8 cellular contexts compared by ENCODE assay signal in genomic region chr4:6916587-6917444, GRCh38. TPM values are rescaled to one million over a fixed set of nuclear protein-coding genes. Genes with fewer than 3 reads are reported as not detected.
DNase-seq lines count a peak whose midpoint lies in the region; ATAC-seq, FAIRE-seq and TF ChIP-seq lines count a peak whose summit lies in the region.

No MANE protein-coding gene starts in this region.

- H3K4me1 ChIP-seq in SJCRH30 (peaks cover 28% of the 10 kb centered on the region), kidney (ENCODE audit: control insufficient read depth in 1 of 2, insufficient read depth in 1 of 2, low read depth in 1 of 2, low read length in 2 of 2) (peaks cover 37 to 38% of the 10 kb centered on the region in 2 donors), neuronal stem cell (ENCODE audit: control insufficient read depth in 2 of 2, insufficient read depth in 1 of 2, low read depth in 1 of 2, low read length in 2 of 2) (peaks cover 0 to 12% of the 10 kb centered on the region in 2 donors)

- peaks cover 72% of the 10 kb centered on the region for H3K4me1 Mint-ChIP-seq in stimulated activated effector memory CD8-positive, alpha-beta T cell treated with anti-CD3 and anti-CD28 coated beads, Interleukin-12 subunit alpha, Interleukin-12 subunit beta, amount 100 ng/mL, for 72 hours

- no peak overlapping the region for H2AK5ac ChIP-seq in neuronal stem cell (ENCODE audit: low read depth, low read length)

- no peak overlapping the region for H4K91ac ChIP-seq in neuronal stem cell (ENCODE audit: low read depth, low read length, poor library complexity)

- no peak overlapping the region for H3K18ac ChIP-seq in neuronal stem cell (ENCODE audit: low read length)

- peak overlapping the region; percentile 87 for H3K27ac ChIP-seq in SJCRH30
- peak overlapping the region; percentile 85 to 89 for H3K27ac ChIP-seq in kidney (ENCODE audit: low read depth in 2 of 2, low read length in 2 of 2)
- H3K27ac ChIP-seq in neuronal stem cell (replicated peaks; ENCODE audit: low read length): no peak overlapping the region

- FAIRE-seq in kidney (lab: Jason Lieb, UNC): no peak

- no peak overlapping the region for H3K4ac ChIP-seq in neuronal stem cell (ENCODE audit: low read length)

- ATAC-seq in GM19372 (IDR thresholded peaks at IDR 0.05; ENCODE audit: low read depth, unreplicated experiment) (peak; percentile 50), GM19452 (IDR thresholded peaks at IDR 0.05; ENCODE audit: unreplicated experiment) (no peak)
- ATAC-seq in stimulated activated effector memory CD8-positive, alpha-beta T cell treated with anti-CD3 and anti-CD28 coated beads, Interleukin-12 subunit alpha, Interleukin-12 subunit beta, amount 100 ng/mL, for 72 hours: peak; percentile 87

- H4K8ac ChIP-seq in neuronal stem cell (ENCODE audit: low read depth, low read length): no peak overlapping the region

- no peaks in the 10 kb centered on the region for H3K9me3 Mint-ChIP-seq in stimulated activated effector memory CD8-positive, alpha-beta T cell treated with anti-CD3 and anti-CD28 coated beads, Interleukin-12 subunit alpha, Interleukin-12 subunit beta, amount 100 ng/mL, for 72 hours

- H3K36me3 ChIP-seq in SJCRH30 (no peaks in the 10 kb centered on the region), kidney (ENCODE audit: control insufficient read depth in 1 of 2, insufficient read depth in 2 of 2, low read length in 2 of 2) (no peaks in the 10 kb centered on the region), neuronal stem cell (replicated peaks in 1 of 2; ENCODE audit: control insufficient read depth in 2 of 2, insufficient read depth in 2 of 2, low read length in 2 of 2) (no peaks in the 10 kb centered on the region)

- peaks cover 3% of the 10 kb centered on the region for H3K79me1 ChIP-seq in neuronal stem cell (ENCODE audit: low read depth, low read length)

- peaks cover 10% of the 10 kb centered on the region for H3K36me3 Mint-ChIP-seq in stimulated activated effector memory CD8-positive, alpha-beta T cell treated with anti-CD3 and anti-CD28 coated beads, Interleukin-12 subunit alpha, Interleukin-12 subunit beta, amount 100 ng/mL, for 72 hours

- no peak overlapping the region for H2AFZ ChIP-seq in neuronal stem cell (ENCODE audit: low read length)

- H3K27me3 ChIP-seq in SJCRH30 (no peaks in the 10 kb centered on the region), neuronal stem cell (ENCODE audit: control insufficient read depth in 3 of 3, insufficient read depth in 3 of 3, low read depth in 1 of 3, low read length in 3 of 3) (no peaks in the 10 kb centered on the region)

- peak overlapping the region; percentile 39 for H3K4me3 ChIP-seq in SJCRH30
- peak overlapping the region; percentile 3 to 36 for H3K4me3 ChIP-seq in kidney (ENCODE audit: low read length in 2 of 2)
- H3K4me3 ChIP-seq in neuronal stem cell (ENCODE audit: low read length in 2 of 2): peak overlapping the region in 1 of 2 donors; percentile 5

- no CpG with 5 or more reads among the region's 15 CpGs for WGBS in neuronal stem cell (ENCODE audit: extremely low coverage in 2 of 2, insufficient read length in 2 of 2, insufficient replicate concordance in 1 of 2), 2 donors

- no peak overlapping the region for H2BK15ac ChIP-seq in neuronal stem cell (ENCODE audit: low read length)

- no peak overlapping the region for H2BK120ac ChIP-seq in neuronal stem cell (ENCODE audit: low read depth, low read length)

- DNase-seq in SJCRH30 (peak; percentile 26 to 51), kidney (peak; percentile 89), neuronal stem cell (ENCODE audit: low spot score) (no peak), GDM1 (lab: John Stamatoyannopoulos, UW) (no peak)
- peak; percentile 40 for DNase-seq in activated naive CD4-positive, alpha-beta T cell treated with anti-CD3 and anti-CD28 coated beads, Interleukin-2, amount 50 U/mL, for 16 hours
- peak in 1 of 2 donors; percentile 65 for DNase-seq in stimulated activated effector memory CD8-positive, alpha-beta T cell treated with anti-CD3 and anti-CD28 coated beads, Interleukin-12 subunit alpha, Interleukin-12 subunit beta, amount 100 ng/mL, for 72 hours (ENCODE audit: low spot score in 2 of 2)

- no peak overlapping the region for H3K23ac ChIP-seq in neuronal stem cell (ENCODE audit: low read depth, low read length, poor library complexity)

- H3K9ac ChIP-seq in kidney (ENCODE audit: low read length in 2 of 2): peak overlapping the region; percentile 57 to 80
- H3K9ac ChIP-seq in neuronal stem cell (ENCODE audit: low read depth, low read length, poor library complexity): no peak overlapping the region

- H3K14ac ChIP-seq in neuronal stem cell (ENCODE audit: low read length): no peak overlapping the region

- H3K27ac Mint-ChIP-seq in stimulated activated effector memory CD8-positive, alpha-beta T cell treated with anti-CD3 and anti-CD28 coated beads, Interleukin-12 subunit alpha, Interleukin-12 subunit beta, amount 100 ng/mL, for 72 hours: peak overlapping the region; percentile 95

- no peak overlapping the region for H2BK12ac ChIP-seq in neuronal stem cell (ENCODE audit: low read length)

- H3K9me3 ChIP-seq in SJCRH30 (replicated peaks) (no peaks in the 10 kb centered on the region), kidney (ENCODE audit: control insufficient read depth in 1 of 2, low read length in 2 of 2) (no peaks in the 10 kb centered on the region), neuronal stem cell (replicated peaks in 1 of 2; ENCODE audit: control insufficient read depth in 2 of 2, insufficient read depth in 1 of 2, low read depth in 1 of 2, low read length in 2 of 2) (no peaks in the 10 kb centered on the region)

- intact Hi-C loops in kidney (cut with DNase I): no loop called here

- no peak overlapping the region for H2BK5ac ChIP-seq in neuronal stem cell (ENCODE audit: low read length)

- H3K4me2 ChIP-seq in neuronal stem cell (ENCODE audit: insufficient read depth, low read length, poor library complexity, severe bottlenecking): no peak overlapping the region

- peak overlapping the region; percentile 68 for H3K4me3 Mint-ChIP-seq in stimulated activated effector memory CD8-positive, alpha-beta T cell treated with anti-CD3 and anti-CD28 coated beads, Interleukin-12 subunit alpha, Interleukin-12 subunit beta, amount 100 ng/mL, for 72 hours

- no peak for TF ChIP-seq CTCF in kidney (IDR thresholded peaks at IDR 0.05; ENCODE audit: borderline replicate concordance, extremely low read depth, insufficient read depth)

RNA-seq across cellular contexts. Expression of gene TBC1D14, which starts 7.2 kb away (rescaled TPM):
- total RNA-seq in SJCRH30 (2014; rRNA removed; shearing (Covaris generic)): 54.5 and 58.0 TPM in 2 replicates
- 77.7 TPM for total RNA-seq in kidney
- polyA plus RNA-seq in kidney (ENCODE audit: insufficient read depth, low read depth, low replicate concordance): 44.9 TPM
- polyA plus RNA-seq in neuronal stem cell (2013, experiment 1 of 2): 33.1 TPM
- 33.3 TPM for polyA plus RNA-seq in neuronal stem cell (2013, experiment 2 of 2)

Comparison
In these comparisons a context has a peak if more than half of its experiments do, and no peak if none do; other contexts are left out.
1. DNase-seq: peak in SJCRH30 (2 of 2), activated naive CD4-positive, alpha-beta T cell treated with anti-CD3 and anti-CD28 coated beads, Interleukin-2, amount 50 U/mL, for 16 hours (single experiment) and kidney (single experiment); none in neuronal stem cell (single experiment) and GDM1 (single experiment).